In the genomic region with DNA sequence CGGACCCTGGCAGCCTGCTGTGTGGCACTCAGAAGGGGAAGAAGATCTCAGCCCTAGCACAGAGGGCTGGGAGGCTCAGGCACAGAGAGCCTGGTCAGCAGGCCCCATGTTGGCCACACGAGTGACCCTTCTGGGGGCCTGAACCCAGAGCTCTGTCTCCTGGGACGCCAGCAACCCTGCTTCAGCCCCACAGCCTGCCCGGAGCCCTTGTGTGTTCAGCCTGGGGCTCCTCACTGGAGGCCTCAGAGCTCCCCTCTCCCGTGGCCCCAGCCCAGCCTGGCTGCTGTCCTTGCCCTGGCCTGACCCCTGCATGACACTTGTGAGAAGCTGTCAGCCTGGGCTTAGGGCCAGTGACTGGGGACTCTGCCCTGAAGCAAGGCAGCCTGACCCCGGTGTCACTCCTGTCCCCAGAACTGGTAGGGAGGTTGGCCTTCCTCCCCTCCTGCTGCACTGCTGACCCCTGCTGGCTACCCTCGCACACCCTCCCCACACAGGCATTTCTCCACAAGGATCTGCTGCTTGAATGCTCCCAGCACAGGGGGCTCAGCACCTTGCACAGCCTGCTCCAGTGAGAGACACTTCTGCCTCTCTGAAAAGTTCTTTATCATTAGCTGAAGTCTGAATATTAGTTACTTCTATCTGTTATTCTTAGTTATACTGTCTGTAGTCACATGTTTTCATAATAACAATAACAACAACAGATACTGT, we compare ENCODE assay signal across 7 cellular contexts. TPM values are rescaled to one million over a fixed set of nuclear protein-coding genes. Genes with fewer than 3 reads are reported as not detected.
DNase-seq lines count a peak whose midpoint lies in the region; ATAC-seq and TF ChIP-seq lines count a peak whose summit lies in the region.

No MANE protein-coding gene starts in this region.

- H3K4me3 ChIP-seq in lung (no peak overlapping the region), stomach (no peak overlapping the region)

- H3K9me3 ChIP-seq in lung (ENCODE audit: control insufficient read depth in 2 of 2, insufficient read depth in 1 of 2, low read length in 1 of 2) (no peaks in the 10 kb centered on the region), stomach (no peaks in the 10 kb centered on the region)

- TF ChIP-seq EP300 in stomach (IDR thresholded peaks at IDR 0.05): no peak

- peak overlapping the region in 1 of 2 donors; percentile 76 for H3K27ac ChIP-seq in lung (ENCODE audit: low read depth in 1 of 2, low read length in 1 of 2)
- H3K27ac ChIP-seq in stomach: peak overlapping the region in 2 of 5 donors; percentile 46 to 49

- TF ChIP-seq POLR2A in stomach (IDR thresholded peaks at IDR 0.05): no peak

- WGBS in lung, 2 donors: 51 to 65% methylated on average over 7 of the region's 7 CpGs
- 36 to 60% (median 53%) methylated on average over 4 to 7 of the region's 7 CpGs for WGBS in stomach, 5 donors

- no peak for TF ChIP-seq CTCF in lung (IDR thresholded peaks at IDR 0.05; ENCODE audit: control extremely low read depth, extremely low read depth)
- TF ChIP-seq CTCF in stomach (IDR thresholded peaks at IDR 0.05): peak in 5 of 7 experiments; percentile 30 to 61 (median 34)

- peak; percentile 63 for ATAC-seq in lung (ENCODE audit: insufficient read depth, low FRiP score)
- ATAC-seq in GM19351 (IDR thresholded peaks at IDR 0.05; ENCODE audit: unreplicated experiment): no peak

- no peaks in the 10 kb centered on the region for H3K4me1 ChIP-seq in lung (ENCODE audit: control insufficient read depth in 2 of 2, insufficient read depth in 2 of 2, low read length in 2 of 2)
- peaks cover 4 to 28% (median 17%) of the 10 kb centered on the region in 4 donors for H3K4me1 ChIP-seq in stomach

- DNase-seq in GM03348 (ENCODE audit: low spot score) (peak; percentile 75), M059J (ENCODE audit: low read depth) (peak; percentile 55), T-helper 1 cell (peak in 3 of 5 donors; percentile 8 to 46 (median 10)), cerebellar cortex (ENCODE audit: low spot score) (peak; percentile 61), lung (ENCODE audit: low spot score) (peak; percentile 72), stomach (peak; percentile 73)

- no peaks in the 10 kb centered on the region for H3K36me3 ChIP-seq in lung (ENCODE audit: control insufficient read depth in 2 of 2, insufficient read depth in 2 of 2, low read length in 2 of 2)
- H3K36me3 ChIP-seq in stomach: no peaks in the 10 kb centered on the region

- intact Hi-C loops in stomach (cut with DNase I; ENCODE audit: low total_unique reads): no loop called here

- H3K27me3 ChIP-seq in lung (ENCODE audit: control insufficient read depth, insufficient read depth): no peaks in the 10 kb centered on the region
- H3K27me3 ChIP-seq in stomach: no peaks in the 10 kb centered on the region

RNA-seq across cellular contexts. Expression of gene IP6K3, which starts 15.4 kb away (rescaled TPM):
- total RNA-seq in M059J (2014; rRNA removed; shearing (Covaris generic)): 0.15 TPM in 1 of 2 replicates, not detected in the other
- total RNA-seq in lung (1 to 10 TPM; 1.6 to 3.9 TPM), stomach (10 to 100 TPM in 1 of 5 donors, 1 to 10 TPM in 1, under 1 TPM in 1, not detected in 2; 0.58 to 73.5 (median 1.1) TPM)
- polyA plus RNA-seq in lung (1 to 10 TPM; 1.3 to 3.4 TPM), stomach (1 to 10 TPM; 1.3 to 3.4 (median 2.5) TPM)

RNA-seq across cellular contexts. Expression of gene LEMD2, which starts 26.9 kb away (rescaled TPM):
- 48.2 and 69.2 TPM in 2 replicates for total RNA-seq in M059J (2014; rRNA removed; shearing (Covaris generic))
- total RNA-seq in lung (10 to 100 TPM; 54.9 to 63.6 TPM), stomach (100 to 1,000 TPM in 2 of 5 donors, 10 to 100 TPM in 3; 46.1 to 428 (median 67.1) TPM)
- polyA plus RNA-seq in lung (10 to 100 TPM; 52.1 to 54.1 TPM), stomach (10 to 100 TPM; 22.0 to 50.8 (median 24.3) TPM)

RNA-seq across cellular contexts. Expression of gene MLN, which starts 41.7 kb away (rescaled TPM):
- not detected in 2 replicates for total RNA-seq in M059J (2014; rRNA removed; shearing (Covaris generic))
- total RNA-seq in lung (not detected), stomach (not detected)
- polyA plus RNA-seq in lung (not detected), stomach (not detected)

RNA-seq across cellular contexts. Expression of gene UQCC2, which starts 50.6 kb away (rescaled TPM):
- total RNA-seq in M059J (2014; rRNA removed; shearing (Covaris generic)): 81.0 and 97.6 TPM in 2 replicates
- total RNA-seq in lung (10 to 100 TPM in 1 of 2 donors, 1 to 10 TPM in 1; 7.8 to 55.4 TPM), stomach (10 to 100 TPM in 3 of 5 donors, 1 to 10 TPM in 2; 4.7 to 25.4 (median 15.4) TPM)
- polyA plus RNA-seq in lung (100 to 1,000 TPM in 1 of 2 donors, 10 to 100 TPM in 1; 40.8 to 141 TPM), stomach (100 to 1,000 TPM in 1 of 3 donors, 10 to 100 TPM in 2; 83.1 to 109 (median 93.7) TPM)

Comparison
In these comparisons a context has a peak if more than half of its experiments do, and no peak if none do; other contexts are left out.
1. DNase-seq: peak in every context shown above with its lines; median percentile 75 in GM03348; 73 in stomach; 72 in lung; 61 in cerebellar cortex; 55 in M059J; 10 in T-helper 1 cell.